14 cellular contexts compared by ENCODE assay signal in the genomic region with DNA sequence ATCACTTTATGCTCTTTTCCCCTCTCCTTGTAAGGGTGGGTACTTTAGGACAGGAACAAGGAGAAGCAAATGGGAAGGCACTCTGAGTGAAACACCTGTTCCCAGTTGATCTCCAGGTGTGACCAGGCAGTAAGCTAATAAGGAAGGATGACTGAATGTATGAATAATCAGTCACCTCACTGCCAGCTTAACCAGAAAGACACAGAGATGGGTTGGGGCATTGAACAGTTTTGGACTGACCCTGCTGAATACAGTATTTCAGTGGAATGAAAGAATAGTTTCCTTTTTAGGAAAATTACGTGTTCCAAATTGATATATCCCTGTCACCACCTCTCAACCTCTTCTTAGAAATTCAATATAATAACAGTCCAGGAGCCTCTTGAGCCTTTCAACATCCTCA.
DNase-seq lines count a peak whose midpoint lies in the region; ATAC-seq, FAIRE-seq and TF ChIP-seq lines count a peak whose summit lies in the region.
"Had no signal": no experiment of that assay in that cellular context is flagged by ENCODE, and none has a peak within 500 bp of the region (broad histone marks: within the 10 kb centered on the region; RNA-seq: fewer than 3 reads in every experiment).

No MANE protein-coding gene starts in this region.

- peaks cover 3 to 20% of the 10 kb centered on the region in 2 donors for H3K4me1 ChIP-seq in right atrium auricular region
- peaks cover 0 to 11% of the 10 kb centered on the region in 2 donors for H3K4me1 ChIP-seq in mucosa of rectum (ENCODE audit: control insufficient read depth in 2 of 2, insufficient read depth in 2 of 2, low read length in 2 of 2)
- peaks cover 5 to 7% of the 10 kb centered on the region in 2 donors for H3K4me1 ChIP-seq in aorta (ENCODE audit: control insufficient read depth in 1 of 2, insufficient read depth in 2 of 2, low read length in 2 of 2)

- H3K4me3 ChIP-seq in right atrium auricular region, result no peak overlapping the region
- H3K4me3 ChIP-seq in bronchial epithelial cell (ENCODE audit: low read depth, low read length), result no peak overlapping the region
- no peak overlapping the region for H3K4me3 ChIP-seq in mucosa of rectum (ENCODE audit: low read length in 2 of 2)
- H3K4me3 ChIP-seq in aorta (ENCODE audit: low read length in 2 of 2), result no peak overlapping the region

- H3K9ac ChIP-seq in mucosa of rectum (ENCODE audit: low read depth in 1 of 2, low read length in 2 of 2), result no peak overlapping the region
- H3K9ac ChIP-seq: parathyroid adenoma had no signal

- FAIRE-seq in bronchial epithelial cell (lab: Jason Lieb, UNC) (no peak), frontal cortex (lab: Jason Lieb, UNC) (no peak)

- H3K9me3 ChIP-seq in right atrium auricular region (peaks cover 0 to 9% of the 10 kb centered on the region in 2 donors), mucosa of rectum (ENCODE audit: control insufficient read depth in 2 of 2, low read length in 2 of 2) (peaks cover 0 to 8% of the 10 kb centered on the region in 2 donors), aorta (ENCODE audit: control insufficient read depth, low read length) (no peaks in the 10 kb centered on the region)

- H3K27ac ChIP-seq in right atrium auricular region (peak overlapping the region; percentile 49 to 53), mucosa of rectum (ENCODE audit: low read depth in 2 of 2, low read length in 2 of 2) (peak overlapping the region; percentile 37 to 45), aorta (ENCODE audit: low read depth in 1 of 2, low read length in 2 of 2) (peak overlapping the region; percentile 87 to 98)
- H3K27ac ChIP-seq: HL-60, parathyroid adenoma had no signal

- intact Hi-C loops in left ventricle myocardium superior (cut with micrococcal nuclease), result no loop called here
- intact Hi-C loops in aorta (cut with DNase I), result loop anchor here (5.0 to 10.0 kb wide), 4 partner anchors 37 to 117 kb away; a partner anchor contains a TSS

- TF ChIP-seq CTCF in right atrium auricular region (IDR thresholded peaks at IDR 0.05) (no peak), bronchial epithelial cell (IDR thresholded peaks at IDR 0.05; ENCODE audit: insufficient read depth, low read length, severe bottlenecking) (no peak)

- H3K27me3 ChIP-seq in right atrium auricular region, result no peaks in the 10 kb centered on the region
- no peaks in the 10 kb centered on the region for H3K27me3 ChIP-seq in bronchial epithelial cell (ENCODE audit: control insufficient read depth, insufficient read depth, low read length)
- no peaks in the 10 kb centered on the region for H3K27me3 ChIP-seq in mucosa of rectum (ENCODE audit: control insufficient read depth in 2 of 2, insufficient read depth in 2 of 2, low read length in 2 of 2)
- no peaks in the 10 kb centered on the region for H3K27me3 ChIP-seq in aorta (ENCODE audit: control insufficient read depth in 1 of 2, insufficient read depth in 2 of 2, low read length in 1 of 2)

- DNase-seq in right atrium auricular region (ENCODE audit: low spot score) (no peak), left ventricle myocardium superior (no peak), bronchial epithelial cell (ENCODE audit: low read depth) (peak; percentile 75), aorta (no peak), H4 (ENCODE audit: low spot score) (no peak), frontal cortex (ENCODE audit: low spot score in 2 of 2) (no peak)
- DNase-seq in central memory CD4-positive, alpha-beta T cell, result no peak
- DNase-seq: activated B cell treated with CpG ODN at 0.5 μM for 24 hours; activated effector memory CD4-positive, alpha-beta T cell treated with anti-CD3 and anti-CD28 coated beads, Interleukin-2, amount 50 U/mL, for 16 hours; effector CD8-positive, alpha-beta T cell; NCI-H1105 treated with DMSO at 0.1 percent for 48 hours had no signal

- H3K36me3 ChIP-seq in right atrium auricular region, result no peaks in the 10 kb centered on the region
- no peaks in the 10 kb centered on the region for H3K36me3 ChIP-seq in bronchial epithelial cell (ENCODE audit: control insufficient read depth, insufficient read depth, low read length)
- no peaks in the 10 kb centered on the region for H3K36me3 ChIP-seq in mucosa of rectum (ENCODE audit: control insufficient read depth in 2 of 2, insufficient read depth in 2 of 2, low read length in 2 of 2)
- H3K36me3 ChIP-seq in aorta (ENCODE audit: control insufficient read depth in 1 of 2, insufficient read depth in 2 of 2, low read length in 1 of 2), result no peaks in the 10 kb centered on the region

- 55 to 68% methylated on average over 1 of the region's 1 CpG for WGBS in aorta, 2 donors

- ATAC-seq in left ventricle myocardium superior, result no peak
- no peak for ATAC-seq in aorta (ENCODE audit: low FRiP score)

Comparison
In these comparisons a context has a peak if more than half of its experiments do, and no peak if none do; other contexts are left out.
1. H3K27ac ChIP-seq: peak in every context shown above with its lines; median percentile 92 in aorta; 51 in right atrium auricular region; 41 in mucosa of rectum.